In the genomic region with DNA sequence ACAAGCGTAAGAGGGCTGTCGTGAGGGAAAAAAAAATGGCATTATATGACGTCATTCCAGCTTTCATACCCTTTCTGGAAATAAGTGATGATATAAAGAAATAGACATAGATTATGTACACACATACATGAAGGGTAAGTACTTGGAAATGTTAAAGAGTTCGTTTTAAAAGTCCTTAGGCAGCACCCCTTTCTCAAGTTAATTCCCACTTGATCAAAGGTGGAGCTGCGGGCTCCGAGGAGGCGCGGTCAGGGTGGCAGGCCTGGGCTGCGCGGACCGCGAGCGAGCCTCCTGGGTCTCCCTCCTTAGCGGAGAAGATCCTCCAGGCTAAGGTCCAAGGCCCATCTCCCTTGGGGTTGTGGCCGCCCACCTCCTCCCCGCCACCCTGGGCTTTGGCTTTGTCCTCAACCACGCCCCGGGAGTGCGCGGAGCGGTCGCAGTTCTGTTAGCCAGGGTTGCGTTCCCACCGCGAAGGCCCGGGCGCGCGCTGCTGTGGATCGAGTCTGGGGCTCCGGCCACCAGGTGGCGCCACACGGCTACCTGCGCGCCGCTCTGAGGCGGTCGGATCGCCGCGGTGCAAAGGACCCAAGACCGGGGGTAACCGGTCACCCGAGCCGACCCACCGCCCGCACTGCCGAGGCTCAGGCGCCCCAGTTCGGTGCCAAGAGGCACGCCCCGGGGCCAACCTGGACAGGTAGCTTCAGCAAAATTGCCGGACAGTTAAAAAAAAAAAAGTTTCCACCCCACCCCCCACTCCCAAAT, we compare ENCODE assay signal across 8 cellular contexts.
DNase-seq lines count a peak whose midpoint lies in the region; ATAC-seq and TF ChIP-seq lines count a peak whose summit lies in the region.

No MANE protein-coding gene starts in this region.

- H3K27me3 ChIP-seq in colonic mucosa (no peaks in the 10 kb centered on the region), liver (ENCODE audit: control insufficient read depth in 4 of 4, insufficient read depth in 4 of 4, low read length in 3 of 4) (no peaks in the 10 kb centered on the region)

- H3K4me1 ChIP-seq in colonic mucosa (no peaks in the 10 kb centered on the region), liver (ENCODE audit: control insufficient read depth in 4 of 4, insufficient read depth in 4 of 4, low read length in 3 of 4) (peaks cover 0 to 5% (median 1%) of the 10 kb centered on the region in 4 donors)

- ATAC-seq in HG02798 (IDR thresholded peaks at IDR 0.05; ENCODE audit: poor library complexity, unreplicated experiment): peak; percentile 48
- no peak for ATAC-seq in GM18870 (IDR thresholded peaks at IDR 0.05; ENCODE audit: unreplicated experiment)

- H3K9ac ChIP-seq in colonic mucosa (ENCODE audit: low read depth in 2 of 2, low read length in 2 of 2) (peak overlapping the region; percentile 6 to 71), liver (ENCODE audit: low read depth in 1 of 2, low read length in 2 of 2) (no peak overlapping the region)

- DNase-seq in NCI-H2171 treated with DMSO at 0.1 percent for 48 hours (lab: John Stamatoyannopoulos, UW) (peak; percentile 33), colonic mucosa (peak; percentile 87)
- DNase-seq in activated CD4-positive, alpha-beta T cell treated with anti-CD3 and anti-CD28 coated beads for 4 hours: peak; percentile 77 to 79
- DNase-seq in stimulated activated CD4-positive, alpha-beta T cell treated with anti-CD3 and anti-CD28 coated beads, Interleukin-2, amount 100 ng/mL, for 48 hours: peak; percentile 87 to 93

- intact Hi-C loops in colonic mucosa (cut with DNase I): no loop called here

- TF ChIP-seq RAD21 in liver (IDR thresholded peaks at IDR 0.05): peak; percentile 77 to 90

- H3K9me3 ChIP-seq in colonic mucosa (no peaks in the 10 kb centered on the region), liver (ENCODE audit: control insufficient read depth in 4 of 4, low read length in 3 of 4) (no peaks in the 10 kb centered on the region)

- WGBS in liver: 5% methylated on average over 53 of the region's 53 CpGs

- H3K4me3 ChIP-seq in colonic mucosa (peak overlapping the region; percentile 40), liver (ENCODE audit: low read depth in 1 of 3, low read length in 3 of 3) (peak overlapping the region; percentile 49 to 73 (median 69))

- H3K27ac ChIP-seq in colonic mucosa (no peak overlapping the region), liver (ENCODE audit: low read depth in 1 of 2, low read length in 2 of 2) (no peak overlapping the region)

- peak; percentile 96 for TF ChIP-seq CTCF in GM12874 (IDR thresholded peaks at IDR 0.05; ENCODE audit: insufficient read depth, low read depth, low read length)
- peak; percentile 92 for TF ChIP-seq CTCF in colonic mucosa (IDR thresholded peaks at IDR 0.05)
- TF ChIP-seq CTCF in liver (IDR thresholded peaks at IDR 0.05; ENCODE audit: low read depth, low read length, missing input control): peak; percentile 77

- H3K36me3 ChIP-seq in colonic mucosa (no peaks in the 10 kb centered on the region), liver (ENCODE audit: control insufficient read depth in 4 of 4, insufficient read depth in 3 of 4, low read depth in 1 of 4, low read length in 3 of 4) (no peaks in the 10 kb centered on the region)

TF ChIP-seq in liver, 16 proteins besides CTCF, POLR2A, EP300 and RAD21:
- peak; percentile 43 for TF ChIP-seq YY1 (IDR thresholded peaks at IDR 0.05)
- no peak for TF ChIP-seq GABPA (IDR thresholded peaks at IDR 0.05 in 1 of 2, conservative IDR thresholded peaks at IDR 0.05 in 1 of 2)

Comparison
In these comparisons a context has a peak if more than half of its experiments do, and no peak if none do; other contexts are left out.
1. DNase-seq: peak in every context shown above with its lines; median percentile 90 in stimulated activated CD4-positive, alpha-beta T cell treated with anti-CD3 and anti-CD28 coated beads, Interleukin-2, amount 100 ng/mL, for 48 hours; 87 in colonic mucosa; 78 in activated CD4-positive, alpha-beta T cell treated with anti-CD3 and anti-CD28 coated beads for 4 hours; 33 in NCI-H2171 treated with DMSO at 0.1 percent for 48 hours.
2. H3K9ac ChIP-seq: peak in colonic mucosa (2 of 2); none in liver (0 of 2).
3. Peak in every context shown above with its lines, with median percentiles within 50 percentile points of each other: CTCF ChIP-seq.